ENCODE assay signal across 8 cellular contexts in the genomic region with DNA sequence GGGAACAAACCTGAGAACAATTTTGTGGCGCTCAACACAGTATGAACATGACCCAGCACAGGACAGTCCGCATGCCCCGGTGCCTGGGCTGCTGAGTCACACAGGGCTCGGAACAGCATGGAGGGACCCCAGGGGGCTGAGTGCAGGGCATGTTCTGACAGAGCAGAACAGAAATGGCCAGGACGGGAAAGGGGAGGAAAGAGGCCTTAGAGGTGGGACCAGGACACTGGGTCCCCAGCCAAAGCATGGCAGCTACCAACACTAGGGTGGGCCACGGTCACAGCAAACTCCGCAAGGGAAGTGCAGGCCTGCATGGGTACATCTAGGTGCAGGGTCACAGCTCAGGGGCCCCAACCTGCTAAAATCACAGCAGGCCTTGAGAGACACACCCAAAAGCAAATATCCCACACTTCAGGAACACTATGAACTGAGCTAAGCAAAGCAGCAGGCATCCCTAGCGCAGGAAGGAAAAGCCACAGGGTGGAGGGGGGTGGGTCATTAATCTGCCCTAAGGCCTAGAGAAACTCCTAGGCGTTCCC. TPM values are rescaled to one million over a fixed set of nuclear protein-coding genes. Genes with fewer than 3 reads are reported as not detected.
A peak's percentile ranks its signal among the peaks of the same experiment; 100 is the strongest.
DNase-seq lines count a peak whose midpoint lies in the region; ATAC-seq, FAIRE-seq and TF ChIP-seq lines count a peak whose summit lies in the region.

No MANE protein-coding gene starts in this region.

- peak overlapping the region; percentile 94 for H3K4me2 ChIP-seq in Karpas-422 (ENCODE audit: low read depth, low read length, poor library complexity, severe bottlenecking)

- H3K27me3 Mint-ChIP-seq in Caco-2 (ENCODE audit: insufficient read depth, unreplicated experiment) (no peaks in the 10 kb centered on the region), nephron progenitor cell (ENCODE audit: low read depth, poor library complexity) (peaks cover 35% of the 10 kb centered on the region)

- H3K27me3 ChIP-seq in Caco-2 (replicated peaks; ENCODE audit: control insufficient read depth, insufficient read depth, low read length) (no peaks in the 10 kb centered on the region), Karpas-422 (ENCODE audit: low read length) (no peaks in the 10 kb centered on the region), bronchial epithelial cell (ENCODE audit: control insufficient read depth, insufficient read depth, low read length) (no peaks in the 10 kb centered on the region)

- no peak for FAIRE-seq in bronchial epithelial cell (lab: Jason Lieb, UNC)

- no peaks in the 10 kb centered on the region for H3K9me3 Mint-ChIP-seq in Caco-2 (ENCODE audit: unreplicated experiment)
- H3K9me3 Mint-ChIP-seq in nephron progenitor cell, result no peaks in the 10 kb centered on the region

- no peak for ATAC-seq in GM18498 (IDR thresholded peaks at IDR 0.05; ENCODE audit: unreplicated experiment)

- 0 out of 2 replicates have a peak overlapping the region, but pooled peaks have one; percentile 60 for H3K27ac ChIP-seq in Karpas-422 (ENCODE audit: low read length)

- H3K4me1 Mint-ChIP-seq in Caco-2 (ENCODE audit: low read depth, unreplicated experiment) (peaks cover 7% of the 10 kb centered on the region), nephron progenitor cell (peaks cover 39% of the 10 kb centered on the region)

- no peaks in the 10 kb centered on the region for H3K36me3 ChIP-seq in Caco-2 (ENCODE audit: control insufficient read depth, insufficient read depth, low read length)
- H3K36me3 ChIP-seq in Karpas-422 (ENCODE audit: insufficient read depth, low read length), result peaks cover 19% of the 10 kb centered on the region; the same call in 1 of the 2 replicates
- peaks cover 17% of the 10 kb centered on the region for H3K36me3 ChIP-seq in bronchial epithelial cell (ENCODE audit: control insufficient read depth, insufficient read depth, low read length)

- H3K4me3 Mint-ChIP-seq in Caco-2 (ENCODE audit: unreplicated experiment), result peak overlapping the region; percentile 81
- peak overlapping the region; percentile 81 for H3K4me3 Mint-ChIP-seq in nephron progenitor cell

- no peak for TF ChIP-seq CTCF in Caco-2 (IDR thresholded peaks at IDR 0.05; ENCODE audit: insufficient read depth in 1 of 2, low read depth in 1 of 2, low read length in 1 of 2, severe bottlenecking in 1 of 2, unreplicated experiment in 1 of 2)
- no peak for TF ChIP-seq CTCF in bronchial epithelial cell (IDR thresholded peaks at IDR 0.05; ENCODE audit: insufficient read depth, low read length, severe bottlenecking)
- no peak for TF ChIP-seq CTCF in nephron progenitor cell (IDR thresholded peaks at IDR 0.05)

- H3K4me1 ChIP-seq in Caco-2 (peaks cover 31% of the 10 kb centered on the region), Karpas-422 (ENCODE audit: low read length) (peaks cover 31% of the 10 kb centered on the region)

- CTCF ChIA-PET in Caco-2 (lab: Charles Lee), result interaction anchor here (0.6 to 1.2 kb wide), 5 partner anchors 15 to 60 kb away, joined by 3 to 4 read pairs (median 4); a partner anchor contains a TSS

- peaks cover 21% of the 10 kb centered on the region for H4K20me1 ChIP-seq in Karpas-422 (ENCODE audit: insufficient read depth, low read depth, low read length)

- peaks cover 26% of the 10 kb centered on the region for H3K79me2 ChIP-seq in Karpas-422 (ENCODE audit: low read length)

- H3K9me2 ChIP-seq in Karpas-422 (replicated peaks; ENCODE audit: insufficient read depth, low read length), result no peaks in the 10 kb centered on the region

- H2AFZ ChIP-seq in Karpas-422 (ENCODE audit: low read length), result no peak overlapping the region

- DNase-seq in Caco-2, result no peak
- DNase-seq in Karpas-422, result no peak
- peak; percentile 34 for DNase-seq in bronchial epithelial cell (ENCODE audit: low read depth)
- DNase-seq in nephron progenitor cell, result no peak
- DNase-seq in activated CD4-positive, CD25-positive, alpha-beta regulatory T cell (lab: John Stamatoyannopoulos, UW), result no peak
- DNase-seq in GF-D8 (lab: John Stamatoyannopoulos, UW), result no peak
- no peak for DNase-seq in putamen (ENCODE audit: low spot score)

- H3K4me3 ChIP-seq in Caco-2 (ENCODE audit: low read depth, low read length) (no peak overlapping the region), Karpas-422 (ENCODE audit: low read length) (peak overlapping the region; percentile 93), bronchial epithelial cell (ENCODE audit: low read depth, low read length) (no peak overlapping the region)

- H3K9me3 ChIP-seq in Caco-2 (no peaks in the 10 kb centered on the region; the same call in 1 of the 2 replicates), Karpas-422 (ENCODE audit: low read length) (no peaks in the 10 kb centered on the region)

- intact Hi-C loops in Caco-2 (cut with micrococcal nuclease; ENCODE audit: unreplicated experiment), result loop anchor here (5.0 kb wide), 1 partner anchor 237 kb away; no protein-coding TSS in a partner anchor

- BruUV-seq in Caco-2 (replicated peaks; lab: Mats Ljungman, UMichigan), result no TSS peak

- H3K9ac ChIP-seq in Karpas-422 (ENCODE audit: low read length), result peak overlapping the region; percentile 96

- H3K27ac Mint-ChIP-seq in Caco-2 (ENCODE audit: unreplicated experiment) (no peak overlapping the region), nephron progenitor cell (peak overlapping the region; percentile 22)

- H3K36me3 Mint-ChIP-seq in Caco-2 (ENCODE audit: insufficient read depth, unreplicated experiment) (no peaks in the 10 kb centered on the region), nephron progenitor cell (ENCODE audit: low read depth) (peaks cover 5% of the 10 kb centered on the region)

- POLR2A ChIA-PET in Caco-2 (lab: Charles Lee), result interaction anchor here (0.6 to 0.7 kb wide), 2 partner anchors 60 to 130 kb away, joined by 3 to 6 read pairs; a partner anchor contains a TSS

RNA-seq across cellular contexts. Expression of a gene that starts 5.6 kb away (rescaled TPM):
- total RNA-seq in Caco-2 (2022) (39.9 and 43.5 TPM in 2 replicates), bronchial epithelial cell (47.9 and 53.4 TPM in 2 replicates)
- 30.5 and 50.1 TPM in 2 replicates for total RNA-seq in Karpas-422 (2014; rRNA removed; shearing (Covaris generic); ENCODE audit: low replicate concordance)

RNA-seq across cellular contexts. Expression of a gene that starts 42.7 kb away (rescaled TPM):
- total RNA-seq in Caco-2 (2022) (0.37 and 0.43 TPM in 2 replicates), bronchial epithelial cell (under 0.01 and 0.13 TPM in 2 replicates)
- not detected in 2 replicates for total RNA-seq in Karpas-422 (2014; rRNA removed; shearing (Covaris generic); ENCODE audit: low replicate concordance)

RNA-seq across cellular contexts. Expression of a gene that starts 51.5 kb away (rescaled TPM):
- 17.0 and 17.8 TPM in 2 replicates for total RNA-seq in Caco-2 (2022)
- total RNA-seq in Karpas-422 (2014; rRNA removed; shearing (Covaris generic); ENCODE audit: low replicate concordance), result 16.3 and 32.2 TPM in 2 replicates
- 41.1 and 70.4 TPM in 2 replicates for total RNA-seq in bronchial epithelial cell
